In genomic region chr16:68288252-68288650, GRCh38 we compare ENCODE assay signal across 11 cellular contexts. TPM values are rescaled to one million over a fixed set of nuclear protein-coding genes. Genes with fewer than 3 reads are reported as not detected.
DNase-seq lines count a peak whose midpoint lies in the region; ATAC-seq and TF ChIP-seq lines count a peak whose summit lies in the region.
"Had no signal": no experiment of that assay in that cellular context is flagged by ENCODE, and none has a peak within 500 bp of the region (broad histone marks: within the 10 kb centered on the region; RNA-seq: fewer than 3 reads in every experiment).

No MANE protein-coding gene starts in this region.

- peaks cover 14% of the 10 kb centered on the region for H3K4me1 ChIP-seq in mammary epithelial cell (ENCODE audit: insufficient read depth, low read length)
- H3K4me1 ChIP-seq in upper lobe of right lung = peaks cover 67% of the 10 kb centered on the region

- ATAC-seq in naive B cell (ENCODE audit: low read depth in 2 of 2) (no peak), upper lobe of right lung (no peak)

- no peak overlapping the region for H3K4me3 ChIP-seq in mammary epithelial cell (replicated peaks in 1 of 3; ENCODE audit: insufficient read depth in 1 of 3, low read depth in 2 of 3, low read length in 3 of 3)
- H3K4me3 ChIP-seq in upper lobe of right lung = no peak overlapping the region
- H3K4me3 ChIP-seq: testis had no signal

- CTCF ChIA-PET in MCF 10A (lab: Yijun Ruan, JAX) (interaction anchor here (0.8 to 3.1 kb wide), 8 partner anchors 9 to 45 kb away, joined by 3 to 23 read pairs (median 6); no protein-coding TSS in a partner anchor), mammary epithelial cell (lab: Charles Lee; ENCODE audit: low non-redundant PET) (interaction anchor here (1.0 kb wide), 1 partner anchor 24 kb away, joined by 4 read pairs; the partner anchor contains the start of gene SLC7A6)

- H3K27ac ChIP-seq in mammary epithelial cell (ENCODE audit: insufficient read depth, low read depth, low read length) = no peak overlapping the region
- H3K27ac ChIP-seq in upper lobe of right lung = peak overlapping the region; percentile 48

- H3K4me1 Mint-ChIP-seq in MCF 10A (ENCODE audit: insufficient read depth, unreplicated experiment) (peaks cover 20% of the 10 kb centered on the region), brain (no peaks in the 10 kb centered on the region), naive B cell (peaks cover 60 to 85% (median 83%) of the 10 kb centered on the region in 3 donors)

- DNase-seq in MCF 10A (ENCODE audit: unreplicated experiment) = no peak
- DNase-seq in mammary epithelial cell = no peak
- no peak for DNase-seq in naive B cell
- DNase-seq in upper lobe of right lung = no peak
- no peak for DNase-seq in OCI-M1 (lab: John Stamatoyannopoulos, UW)
- DNase-seq in COLO829 (ENCODE audit: low spot score) = no peak
- DNase-seq in 8988T = no peak
- DNase-seq: nucleus accumbens; stimulated activated CD4-positive, alpha-beta T cell treated with anti-CD3 and anti-CD28 coated beads, Interleukin-4, amount 100 ng/mL, for 1 hour had no signal

- in situ Hi-C loops in mammary epithelial cell (cut with MboI; ENCODE audit: low sequenced_read_pairs in 2 of 2) = no loop called here

- BruUV-seq in MCF 10A (replicated peaks; lab: Mats Ljungman, UMichigan) = no TSS peak
- BruUV-seq in mammary epithelial cell (replicated peaks; lab: Mats Ljungman, UMichigan) = no TSS peak

- H3K9me3 Mint-ChIP-seq in MCF 10A (ENCODE audit: unreplicated experiment) (no peaks in the 10 kb centered on the region), brain (no peaks in the 10 kb centered on the region), naive B cell (peaks cover 0 to 1% (median 0%) of the 10 kb centered on the region in 7 donors)

- H3K27ac Mint-ChIP-seq in MCF 10A (ENCODE audit: low read depth, unreplicated experiment) (peak overlapping the region; percentile 79), brain (peak overlapping the region in 3 of 5 experiments; percentile 38 to 62 (median 55)), naive B cell (peak overlapping the region; percentile 88 to 98 (median 96))

- no peaks in the 10 kb centered on the region for H3K27me3 ChIP-seq in mammary epithelial cell (ENCODE audit: insufficient read depth, low read length)
- H3K27me3 ChIP-seq in upper lobe of right lung = no peaks in the 10 kb centered on the region
- H3K27me3 ChIP-seq: testis had no signal

- TF ChIP-seq CTCF in MCF 10A (IDR thresholded peaks at IDR 0.05; ENCODE audit: unreplicated experiment) (no peak), mammary epithelial cell (conservative IDR thresholded peaks at IDR 0.05 in 1 of 2, IDR thresholded peaks at IDR 0.05 in 1 of 2; ENCODE audit: extremely low read depth in 1 of 2, insufficient read depth in 1 of 2, low read depth in 1 of 2, low read length in 2 of 2) (no peak), brain (conservative IDR thresholded peaks at IDR 0.05) (no peak), upper lobe of right lung (IDR thresholded peaks at IDR 0.05) (no peak)

- dilution Hi-C loops in mammary epithelial cell (cut with HindIII; ENCODE audit: low sequenced_read_pairs) = loop anchor here (5.0 kb wide), 1 partner anchor 44 kb away; no protein-coding TSS in a partner anchor

- intact Hi-C loops in MCF 10A (cut with micrococcal nuclease) = no loop called here
- intact Hi-C loops in mammary epithelial cell (cut with micrococcal nuclease) = no loop called here
- intact Hi-C loops in upper lobe of right lung (cut with DNase I) = no loop called here

- no peaks in the 10 kb centered on the region for H4K20me1 ChIP-seq in mammary epithelial cell (ENCODE audit: insufficient read depth, low read length)

- peaks cover 13% of the 10 kb centered on the region for H3K36me3 ChIP-seq in mammary epithelial cell (ENCODE audit: insufficient read depth, low read length)
- peaks cover 35% of the 10 kb centered on the region for H3K36me3 ChIP-seq in upper lobe of right lung

- H3K27me3 Mint-ChIP-seq in MCF 10A (ENCODE audit: insufficient read depth, unreplicated experiment) (no peaks in the 10 kb centered on the region), brain (peaks cover 4% of the 10 kb centered on the region), naive B cell (no peaks in the 10 kb centered on the region)

- H3K9ac ChIP-seq in mammary epithelial cell (ENCODE audit: insufficient read depth, low read length) = no peak overlapping the region

- POLR2A ChIA-PET in MCF 10A (lab: Yijun Ruan, JAX) = interaction anchor here (0.8 to 4.1 kb wide), 10 partner anchors 8 to 52 kb away, joined by 3 to 29 read pairs (median 8); partner anchors contain the start of genes ESRP2, PRMT7, SLC7A6 and SLC7A6OS

- WGBS in mammary epithelial cell (ENCODE audit: low coverage, missing lambda C conversion rate) = 67% methylated on average over 1 of the region's 1 CpG

- peaks cover 16% of the 10 kb centered on the region for H3K79me2 ChIP-seq in mammary epithelial cell (ENCODE audit: insufficient read depth, low read length)

- no peak overlapping the region for H3K4me3 Mint-ChIP-seq in MCF 10A (ENCODE audit: unreplicated experiment)
- H3K4me3 Mint-ChIP-seq in brain = no peak overlapping the region
- peak overlapping the region in 6 of 8 donors; percentile 61 to 95 (median 81) for H3K4me3 Mint-ChIP-seq in naive B cell

- H3K4me2 ChIP-seq in mammary epithelial cell (ENCODE audit: insufficient read depth, low read depth, low read length) = no peak overlapping the region

- H3K36me3 Mint-ChIP-seq in MCF 10A (ENCODE audit: insufficient read depth, unreplicated experiment) (peaks cover 84% of the 10 kb centered on the region), brain (peaks cover 41% of the 10 kb centered on the region), naive B cell (peaks cover 18 to 29% of the 10 kb centered on the region in 2 donors)

- H2AFZ ChIP-seq in mammary epithelial cell (ENCODE audit: low read depth, low read length) = no peak overlapping the region

- H3K9me3 ChIP-seq in mammary epithelial cell (replicated peaks; ENCODE audit: insufficient read depth, low read length) = no peaks in the 10 kb centered on the region
- H3K9me3 ChIP-seq in upper lobe of right lung = no peaks in the 10 kb centered on the region
- H3K9me3 ChIP-seq: testis had no signal

RNA-seq across cellular contexts. Expression of gene SLC7A6OS, which starts 22.5 kb away (rescaled TPM):
- total RNA-seq in MCF 10A (2022) (19.4 and 20.4 TPM in 2 replicates), mammary epithelial cell (10 to 100 TPM; 11.5 to 15.6 TPM), upper lobe of right lung (18.8 TPM)
- polyA plus RNA-seq in mammary epithelial cell (6.5 TPM), brain (ENCODE audit: insufficient read depth, low read depth, low replicate concordance) (12.9 TPM), naive B cell (ENCODE audit: low read depth in 6 of 6) (10 to 100 TPM; 14.0 to 26.1 (median 17.7) TPM)
- polyA minus RNA-seq in mammary epithelial cell = 3.9 TPM

RNA-seq across cellular contexts. Expression of gene PRMT7, which starts 22.6 kb away (rescaled TPM):
- 28.0 and 33.2 TPM in 2 replicates for total RNA-seq in MCF 10A (2022)
- total RNA-seq in mammary epithelial cell = 10 to 100 TPM; 31.9 to 38.3 TPM
- 35.5 TPM for polyA plus RNA-seq in mammary epithelial cell
- polyA minus RNA-seq in mammary epithelial cell = 14.6 TPM
- 53.6 TPM for polyA plus RNA-seq in brain (ENCODE audit: insufficient read depth, low read depth, low replicate concordance)
- 10 to 100 TPM; 14.8 to 34.8 (median 23.1) TPM for polyA plus RNA-seq in naive B cell (ENCODE audit: low read depth in 6 of 6)
- total RNA-seq in upper lobe of right lung = 30.0 TPM

RNA-seq across cellular contexts. Expression of gene SLC7A6, which starts 23.9 kb away (rescaled TPM):
- total RNA-seq in MCF 10A (2022) = 45.3 and 61.0 TPM in 2 replicates
- 10 to 100 TPM; 27.0 to 37.1 TPM for total RNA-seq in mammary epithelial cell
- 19.3 TPM for polyA plus RNA-seq in mammary epithelial cell
- 35.1 TPM for polyA minus RNA-seq in mammary epithelial cell
- polyA plus RNA-seq in brain (ENCODE audit: insufficient read depth, low read depth, low replicate concordance) = 4.8 TPM
- 10 to 100 TPM in 5 of 6 donors, 1 to 10 TPM in 1; 6.5 to 16.4 (median 13.5) TPM for polyA plus RNA-seq in naive B cell (ENCODE audit: low read depth in 6 of 6)
- 61.9 TPM for total RNA-seq in upper lobe of right lung

RNA-seq across cellular contexts. Expression of gene PLA2G15, which starts 43.1 kb away (rescaled TPM):
- total RNA-seq in MCF 10A (2022) (4.6 and 6.4 TPM in 2 replicates), mammary epithelial cell (10 to 100 TPM; 12.4 to 19.8 TPM), upper lobe of right lung (30.4 TPM)
- polyA plus RNA-seq in mammary epithelial cell (15.6 TPM), brain (ENCODE audit: insufficient read depth, low read depth, low replicate concordance) (12.2 TPM), naive B cell (ENCODE audit: low read depth in 6 of 6) (1 to 10 TPM in 5 of 6 donors, not detected in 1; 4.3 to 9.8 (median 5.8) TPM)
- polyA minus RNA-seq in mammary epithelial cell = 14.3 TPM

RNA-seq across cellular contexts. Expression of gene ESRP2, which starts 52.3 kb away (rescaled TPM):
- total RNA-seq in MCF 10A (2022) (42.7 and 48.8 TPM in 2 replicates), mammary epithelial cell (10 to 100 TPM; 24.3 to 47.7 TPM), upper lobe of right lung (61.0 TPM)
- polyA plus RNA-seq in mammary epithelial cell (35.4 TPM), brain (ENCODE audit: insufficient read depth, low read depth, low replicate concordance) (1.8 TPM), naive B cell (ENCODE audit: low read depth in 6 of 6) (1 to 10 TPM in 2 of 6 donors, under 1 TPM in 3, not detected in 1; 0.32 to 2.8 (median 0.87) TPM)
- 41.2 TPM for polyA minus RNA-seq in mammary epithelial cell

Comparison
In these comparisons a context has a peak if more than half of its experiments do, and no peak if none do; other contexts are left out.
1. H3K4me3 Mint-ChIP-seq: peak in naive B cell (6 of 8); none in MCF 10A (single experiment) and brain (0 of 5).
2. Peak in every context shown above with its lines, with median percentiles within 50 percentile points of each other: H3K27ac Mint-ChIP-seq.